In genomic region chr7:28205505-28205904, GRCh38 we compare ENCODE assay signal across 11 cellular contexts. TPM values are rescaled to one million over a fixed set of nuclear protein-coding genes. Genes with fewer than 3 reads are reported as not detected.
DNase-seq lines count a peak whose midpoint lies in the region; ATAC-seq and TF ChIP-seq lines count a peak whose summit lies in the region.
"Had no signal": no experiment of that assay in that cellular context is flagged by ENCODE, and none has a peak within 500 bp of the region (broad histone marks: within the 10 kb centered on the region; RNA-seq: fewer than 3 reads in every experiment).

No MANE protein-coding gene starts in this region.

- peaks cover 5% of the 10 kb centered on the region for H3K27me3 Mint-ChIP-seq in GM23338 (ENCODE audit: insufficient read depth, low read depth, poor library complexity)
- H3K27me3 Mint-ChIP-seq in WTC11 (ENCODE audit: low read depth) = no peaks in the 10 kb centered on the region
- peaks cover 15% of the 10 kb centered on the region for H3K27me3 Mint-ChIP-seq in activated CD8-positive, alpha-beta T cell treated with anti-CD3 and anti-CD28 coated beads for 36 hours

- no peaks in the 10 kb centered on the region for H3K9me3 Mint-ChIP-seq in GM23338
- peaks cover 14% of the 10 kb centered on the region for H3K9me3 Mint-ChIP-seq in WTC11
- peaks cover 33% of the 10 kb centered on the region for H3K9me3 Mint-ChIP-seq in activated CD8-positive, alpha-beta T cell treated with anti-CD3 and anti-CD28 coated beads for 36 hours

- DNase-seq in GM23338 (ENCODE audit: low spot score) = peak; percentile 54
- DNase-seq in WTC11 (ENCODE audit: low spot score) = no peak
- peak; percentile 17 for DNase-seq in iPS-NIHi11 (ENCODE audit: low spot score)
- DNase-seq in activated CD8-positive, alpha-beta T cell treated with anti-CD3 and anti-CD28 coated beads for 36 hours = no peak
- no peak for DNase-seq in DMS79 treated with DMSO at 0.1 percent for 48 hours (lab: John Stamatoyannopoulos, UW)
- DNase-seq: Caco-2; CD8-positive, alpha-beta memory T cell; H7 had no signal

- H3K27ac Mint-ChIP-seq in GM23338 = no peak overlapping the region
- no peak overlapping the region for H3K27ac Mint-ChIP-seq in WTC11
- H3K27ac Mint-ChIP-seq in activated CD8-positive, alpha-beta T cell treated with anti-CD3 and anti-CD28 coated beads for 36 hours = no peak overlapping the region
- H3K27ac Mint-ChIP-seq: CD8-positive, alpha-beta memory T cell had no signal

- H3K4me2 ChIP-seq in GM23338 = no peak overlapping the region
- H3K4me2 ChIP-seq: BLaER1 had no signal

- no peaks in the 10 kb centered on the region for H3K36me3 ChIP-seq in GM23338 (ENCODE audit: insufficient read depth)
- H3K36me3 ChIP-seq: BLaER1 had no signal

- H4K20me1 ChIP-seq in GM23338 (replicated peaks; ENCODE audit: insufficient read depth) = no peaks in the 10 kb centered on the region
- H4K20me1 ChIP-seq: BLaER1 had no signal

- no peaks in the 10 kb centered on the region for H3K27me3 ChIP-seq in GM23338 (ENCODE audit: insufficient read depth)
- H3K27me3 ChIP-seq: BLaER1 had no signal

- TF ChIP-seq CTCF in GM23338 (conservative IDR thresholded peaks at IDR 0.05; ENCODE audit: low read depth in 2 of 2) (peak; percentile 37 to 48), WTC11 (IDR thresholded peaks at IDR 0.05) (no peak)
- no peak for TF ChIP-seq CTCF in activated CD8-positive, alpha-beta T cell treated with anti-CD3 and anti-CD28 coated beads for 36 hours (IDR thresholded peaks at IDR 0.05)

- H3F3A ChIP-seq in GM23338 (replicated peaks; ENCODE audit: low read depth) = no peaks in the 10 kb centered on the region

- no peak overlapping the region for H3K27ac ChIP-seq in GM23338 (ENCODE audit: low read depth)
- H3K27ac ChIP-seq: BLaER1 had no signal

- H3K79me2 ChIP-seq in GM23338 (replicated peaks; ENCODE audit: insufficient read depth) = no peaks in the 10 kb centered on the region

- CTCF ChIA-PET in WTC11 (lab: Charles Lee) = interaction anchor here (0.7 to 1.7 kb wide), 12 partner anchors 10 to 144 kb away, joined by 3 to 11 read pairs (median 3); no protein-coding TSS in a partner anchor
- CTCF ChIA-PET in activated CD8-positive, alpha-beta T cell treated with anti-CD3 and anti-CD28 coated beads for 36 hours (lab: Charles Lee) = interaction anchor here (1.4 kb wide), 1 partner anchor 11 kb away, joined by 5 read pairs; no protein-coding TSS in a partner anchor

- H3K9me2 ChIP-seq in GM23338 (ENCODE audit: insufficient read depth) = peaks cover 3% of the 10 kb centered on the region; the same call in 1 of the 2 replicates

- H3K4me1 ChIP-seq in GM23338 (ENCODE audit: insufficient read depth) = no peaks in the 10 kb centered on the region
- H3K4me1 ChIP-seq: Caco-2 had no signal

- H3K36me3 Mint-ChIP-seq in GM23338 (ENCODE audit: low read depth) (no peaks in the 10 kb centered on the region), WTC11 (no peaks in the 10 kb centered on the region)
- H3K36me3 Mint-ChIP-seq in activated CD8-positive, alpha-beta T cell treated with anti-CD3 and anti-CD28 coated beads for 36 hours (ENCODE audit: low read depth) = peaks cover 18% of the 10 kb centered on the region

- peaks cover 5% of the 10 kb centered on the region for H3K4me1 Mint-ChIP-seq in GM23338
- H3K4me1 Mint-ChIP-seq in WTC11 = peaks cover 4% of the 10 kb centered on the region; the same call in 1 of the 2 replicates
- peaks cover 46% of the 10 kb centered on the region for H3K4me1 Mint-ChIP-seq in activated CD8-positive, alpha-beta T cell treated with anti-CD3 and anti-CD28 coated beads for 36 hours (ENCODE audit: low read depth)

- no peak overlapping the region for H3K4me3 ChIP-seq in GM23338
- H3K4me3 ChIP-seq: BLaER1 had no signal

- H2AFZ ChIP-seq in GM23338 = no peak overlapping the region

- POLR2A ChIA-PET in WTC11 (lab: Charles Lee) = no interaction called here
- POLR2A ChIA-PET in activated CD8-positive, alpha-beta T cell treated with anti-CD3 and anti-CD28 coated beads for 36 hours (lab: Charles Lee) = no interaction called here

- intact Hi-C loops in activated CD8-positive, alpha-beta T cell treated with anti-CD3 and anti-CD28 coated beads for 36 hours (cut with micrococcal nuclease) = no loop called here

- H3K4me3 Mint-ChIP-seq in GM23338 (no peak overlapping the region), WTC11 (no peak overlapping the region)
- H3K4me3 Mint-ChIP-seq in activated CD8-positive, alpha-beta T cell treated with anti-CD3 and anti-CD28 coated beads for 36 hours = no peak overlapping the region

- ATAC-seq in GM23338 (peak; percentile 66), WTC11 (peak; percentile 90), HG03565 (IDR thresholded peaks at IDR 0.05; ENCODE audit: unreplicated experiment) (no peak)
- no peak for ATAC-seq in activated CD8-positive, alpha-beta T cell treated with anti-CD3 and anti-CD28 coated beads for 36 hours
- ATAC-seq: HepG2 had no signal

TF ChIP-seq in GM23338, 12 proteins besides CTCF, POLR2A, EP300 and RAD21 (continues in another document):
- TF ChIP-seq POLR2AphosphoS5 (IDR thresholded peaks at IDR 0.05; ENCODE audit: low read depth) (no peak), STAT1 (IDR thresholded peaks at IDR 0.05; ENCODE audit: unreplicated experiment) (no peak)

TF ChIP-seq in WTC11, 78 proteins besides CTCF, POLR2A, EP300 and RAD21:
- no peak for TF ChIP-seq NR2C2 (CRISPR knock-in tag; IDR thresholded peaks at IDR 0.05)
- TF ChIP-seq ZNF138 (CRISPR knock-in tag; conservative IDR thresholded peaks at IDR 0.05) = no peak
- TF ChIP-seq, protein P1, sequence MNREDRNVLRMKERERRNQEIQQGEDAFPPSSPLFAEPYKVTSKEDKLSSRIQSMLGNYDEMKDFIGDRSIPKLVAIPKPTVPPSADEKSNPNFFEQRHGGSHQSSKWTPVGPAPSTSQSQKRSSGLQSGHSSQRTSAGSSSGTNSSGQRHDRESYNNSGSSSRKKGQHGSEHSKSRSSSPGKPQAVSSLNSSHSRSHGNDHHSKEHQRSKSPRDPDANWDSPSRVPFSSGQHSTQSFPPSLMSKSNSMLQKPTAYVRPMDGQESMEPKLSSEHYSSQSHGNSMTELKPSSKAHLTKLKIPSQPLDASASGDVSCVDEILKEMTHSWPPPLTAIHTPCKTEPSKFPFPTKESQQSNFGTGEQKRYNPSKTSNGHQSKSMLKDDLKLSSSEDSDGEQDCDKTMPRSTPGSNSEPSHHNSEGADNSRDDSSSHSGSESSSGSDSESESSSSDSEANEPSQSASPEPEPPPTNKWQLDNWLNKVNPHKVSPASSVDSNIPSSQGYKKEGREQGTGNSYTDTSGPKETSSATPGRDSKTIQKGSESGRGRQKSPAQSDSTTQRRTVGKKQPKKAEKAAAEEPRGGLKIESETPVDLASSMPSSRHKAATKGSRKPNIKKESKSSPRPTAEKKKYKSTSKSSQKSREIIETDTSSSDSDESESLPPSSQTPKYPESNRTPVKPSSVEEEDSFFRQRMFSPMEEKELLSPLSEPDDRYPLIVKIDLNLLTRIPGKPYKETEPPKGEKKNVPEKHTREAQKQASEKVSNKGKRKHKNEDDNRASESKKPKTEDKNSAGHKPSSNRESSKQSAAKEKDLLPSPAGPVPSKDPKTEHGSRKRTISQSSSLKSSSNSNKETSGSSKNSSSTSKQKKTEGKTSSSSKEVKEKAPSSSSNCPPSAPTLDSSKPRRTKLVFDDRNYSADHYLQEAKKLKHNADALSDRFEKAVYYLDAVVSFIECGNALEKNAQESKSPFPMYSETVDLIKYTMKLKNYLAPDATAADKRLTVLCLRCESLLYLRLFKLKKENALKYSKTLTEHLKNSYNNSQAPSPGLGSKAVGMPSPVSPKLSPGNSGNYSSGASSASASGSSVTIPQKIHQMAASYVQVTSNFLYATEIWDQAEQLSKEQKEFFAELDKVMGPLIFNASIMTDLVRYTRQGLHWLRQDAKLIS (CRISPR knock-in tag; IDR thresholded peaks at IDR 0.05; ENCODE audit: borderline replicate concordance) = no peak
- TF ChIP-seq FOXJ3 (CRISPR knock-in tag; IDR thresholded peaks at IDR 0.05; ENCODE audit: borderline replicate concordance) = no peak

RNA-seq across cellular contexts. Expression of gene JAZF1, which starts 24.9 kb away (rescaled TPM):
- 21.4 and 22.2 TPM in 2 replicates for total RNA-seq in GM23338 (2014; rRNA removed; shearing (Covaris generic))
- 10.8 and 12.2 TPM in 2 replicates for polyA plus RNA-seq in GM23338 (2016; fragmentation: Nextera tagmentation; extraction: Ambion mirVana)
- 11.9 to 19.0 TPM (median 17.0 TPM) in 3 replicates for total RNA-seq in WTC11 (2021)
- 1 to 10 TPM; 3.3 to 4.0 TPM for total RNA-seq in activated CD8-positive, alpha-beta T cell treated with anti-CD3 and anti-CD28 coated beads for 36 hours
- total RNA-seq: HepG2 had no signal
- polyA plus RNA-seq: HepG2 had no signal

Comparison
In these comparisons a context has a peak if more than half of its experiments do, and no peak if none do; other contexts are left out.
1. ATAC-seq: peak in GM23338 (single experiment) and WTC11 (single experiment); none in activated CD8-positive, alpha-beta T cell treated with anti-CD3 and anti-CD28 coated beads for 36 hours (single experiment) and HG03565 (single experiment).
2. DNase-seq: peak in GM23338 (single experiment) and iPS-NIHi11 (single experiment); none in WTC11 (single experiment), activated CD8-positive, alpha-beta T cell treated with anti-CD3 and anti-CD28 coated beads for 36 hours (single experiment) and DMS79 treated with DMSO at 0.1 percent for 48 hours (single experiment).
3. CTCF ChIP-seq: peak in GM23338 (2 of 2); none in WTC11 (single experiment) and activated CD8-positive, alpha-beta T cell treated with anti-CD3 and anti-CD28 coated beads for 36 hours (single experiment).